ENCODE assay signal across 2 cellular contexts in genomic region chr13:35266412-35266811, GRCh38.
TF ChIP-seq lines count a peak whose summit lies in the region.

No MANE protein-coding gene starts in this region.

TF ChIP-seq in HepG2, 621 proteins besides CTCF, POLR2A, EP300 and RAD21:
- TF ChIP-seq ZFX (CRISPR knock-in tag; IDR thresholded peaks at IDR 0.05; ENCODE audit: low read depth) (no peak), KAT7 (CRISPR knock-in tag; IDR thresholded peaks at IDR 0.05; ENCODE audit: borderline replicate concordance) (no peak), RFXAP (CRISPR knock-in tag; IDR thresholded peaks at IDR 0.05; ENCODE audit: borderline replicate concordance) (no peak), U2AF2 (IDR thresholded peaks at IDR 0.05; ENCODE audit: low read depth, low read length) (no peak), BHLHE40 (IDR thresholded peaks at IDR 0.05; ENCODE audit: low read length) (peak; percentile 7; the same call in 1 of the 2 replicates), SIN3B (IDR thresholded peaks at IDR 0.05; ENCODE audit: low read length) (no peak), ZNF652 (CRISPR knock-in tag; IDR thresholded peaks at IDR 0.05; ENCODE audit: borderline replicate concordance, low read depth) (no peak), ZNF713 (CRISPR knock-in tag; IDR thresholded peaks at IDR 0.05) (no peak), THYN1 (CRISPR knock-in tag; IDR thresholded peaks at IDR 0.05; ENCODE audit: borderline replicate concordance, low read depth) (no peak), ATF7 (IDR thresholded peaks at IDR 0.05) (peak; percentile 40; the same call in 1 of the 2 replicates), ATF7 (CRISPR knock-in tag; IDR thresholded peaks at IDR 0.05) (no peak), CEBPG (CRISPR knock-in tag; IDR thresholded peaks at IDR 0.05) (0 out of 2 replicates have a peak, but pooled peaks have one; percentile 16), NFE2 (CRISPR knock-in tag; IDR thresholded peaks at IDR 0.05) (no peak), RAD51 (IDR thresholded peaks at IDR 0.05; ENCODE audit: borderline replicate concordance) (no peak), KAT2B (IDR thresholded peaks at IDR 0.05; ENCODE audit: borderline replicate concordance, low read depth, low read length) (no peak), CEBPB (IDR thresholded peaks at IDR 0.05; ENCODE audit: borderline replicate concordance, low read depth, low read length) (peak; percentile 71), SRSF4 (IDR thresholded peaks at IDR 0.05; ENCODE audit: low read depth, low read length, poor library complexity, severe bottlenecking) (no peak), ETS1 (CRISPR knock-in tag; IDR thresholded peaks at IDR 0.05) (no peak), NCOA2 (CRISPR knock-in tag; IDR thresholded peaks at IDR 0.05) (no peak), ZMYM4 (CRISPR knock-in tag; IDR thresholded peaks at IDR 0.05) (no peak), MTF2 (CRISPR knock-in tag; IDR thresholded peaks at IDR 0.05; ENCODE audit: borderline replicate concordance) (no peak), ZFP36 (IDR thresholded peaks at IDR 0.05; ENCODE audit: borderline replicate concordance, low read depth, low read length, partially characterized antibody) (no peak)
- TF ChIP-seq, protein P1, sequence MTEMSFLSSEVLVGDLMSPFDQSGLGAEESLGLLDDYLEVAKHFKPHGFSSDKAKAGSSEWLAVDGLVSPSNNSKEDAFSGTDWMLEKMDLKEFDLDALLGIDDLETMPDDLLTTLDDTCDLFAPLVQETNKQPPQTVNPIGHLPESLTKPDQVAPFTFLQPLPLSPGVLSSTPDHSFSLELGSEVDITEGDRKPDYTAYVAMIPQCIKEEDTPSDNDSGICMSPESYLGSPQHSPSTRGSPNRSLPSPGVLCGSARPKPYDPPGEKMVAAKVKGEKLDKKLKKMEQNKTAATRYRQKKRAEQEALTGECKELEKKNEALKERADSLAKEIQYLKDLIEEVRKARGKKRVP (CRISPR knock-in tag; IDR thresholded peaks at IDR 0.05), result peak in 1 of 2 experiments; percentile 54; a peak in 2 of 4 replicates
- TF ChIP-seq, protein P2, sequence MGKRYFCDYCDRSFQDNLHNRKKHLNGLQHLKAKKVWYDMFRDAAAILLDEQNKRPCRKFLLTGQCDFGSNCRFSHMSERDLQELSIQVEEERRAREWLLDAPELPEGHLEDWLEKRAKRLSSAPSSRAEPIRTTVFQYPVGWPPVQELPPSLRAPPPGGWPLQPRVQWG (CRISPR knock-in tag; IDR thresholded peaks at IDR 0.05; ENCODE audit: borderline replicate concordance, low read depth), result no peak

TF ChIP-seq in GM23338, 12 proteins besides CTCF, POLR2A, EP300 and RAD21:
- TF ChIP-seq ZNF331 (CRISPR knock-in tag; IDR thresholded peaks at IDR 0.05; ENCODE audit: low read depth), result no peak
- TF ChIP-seq, protein P3, sequence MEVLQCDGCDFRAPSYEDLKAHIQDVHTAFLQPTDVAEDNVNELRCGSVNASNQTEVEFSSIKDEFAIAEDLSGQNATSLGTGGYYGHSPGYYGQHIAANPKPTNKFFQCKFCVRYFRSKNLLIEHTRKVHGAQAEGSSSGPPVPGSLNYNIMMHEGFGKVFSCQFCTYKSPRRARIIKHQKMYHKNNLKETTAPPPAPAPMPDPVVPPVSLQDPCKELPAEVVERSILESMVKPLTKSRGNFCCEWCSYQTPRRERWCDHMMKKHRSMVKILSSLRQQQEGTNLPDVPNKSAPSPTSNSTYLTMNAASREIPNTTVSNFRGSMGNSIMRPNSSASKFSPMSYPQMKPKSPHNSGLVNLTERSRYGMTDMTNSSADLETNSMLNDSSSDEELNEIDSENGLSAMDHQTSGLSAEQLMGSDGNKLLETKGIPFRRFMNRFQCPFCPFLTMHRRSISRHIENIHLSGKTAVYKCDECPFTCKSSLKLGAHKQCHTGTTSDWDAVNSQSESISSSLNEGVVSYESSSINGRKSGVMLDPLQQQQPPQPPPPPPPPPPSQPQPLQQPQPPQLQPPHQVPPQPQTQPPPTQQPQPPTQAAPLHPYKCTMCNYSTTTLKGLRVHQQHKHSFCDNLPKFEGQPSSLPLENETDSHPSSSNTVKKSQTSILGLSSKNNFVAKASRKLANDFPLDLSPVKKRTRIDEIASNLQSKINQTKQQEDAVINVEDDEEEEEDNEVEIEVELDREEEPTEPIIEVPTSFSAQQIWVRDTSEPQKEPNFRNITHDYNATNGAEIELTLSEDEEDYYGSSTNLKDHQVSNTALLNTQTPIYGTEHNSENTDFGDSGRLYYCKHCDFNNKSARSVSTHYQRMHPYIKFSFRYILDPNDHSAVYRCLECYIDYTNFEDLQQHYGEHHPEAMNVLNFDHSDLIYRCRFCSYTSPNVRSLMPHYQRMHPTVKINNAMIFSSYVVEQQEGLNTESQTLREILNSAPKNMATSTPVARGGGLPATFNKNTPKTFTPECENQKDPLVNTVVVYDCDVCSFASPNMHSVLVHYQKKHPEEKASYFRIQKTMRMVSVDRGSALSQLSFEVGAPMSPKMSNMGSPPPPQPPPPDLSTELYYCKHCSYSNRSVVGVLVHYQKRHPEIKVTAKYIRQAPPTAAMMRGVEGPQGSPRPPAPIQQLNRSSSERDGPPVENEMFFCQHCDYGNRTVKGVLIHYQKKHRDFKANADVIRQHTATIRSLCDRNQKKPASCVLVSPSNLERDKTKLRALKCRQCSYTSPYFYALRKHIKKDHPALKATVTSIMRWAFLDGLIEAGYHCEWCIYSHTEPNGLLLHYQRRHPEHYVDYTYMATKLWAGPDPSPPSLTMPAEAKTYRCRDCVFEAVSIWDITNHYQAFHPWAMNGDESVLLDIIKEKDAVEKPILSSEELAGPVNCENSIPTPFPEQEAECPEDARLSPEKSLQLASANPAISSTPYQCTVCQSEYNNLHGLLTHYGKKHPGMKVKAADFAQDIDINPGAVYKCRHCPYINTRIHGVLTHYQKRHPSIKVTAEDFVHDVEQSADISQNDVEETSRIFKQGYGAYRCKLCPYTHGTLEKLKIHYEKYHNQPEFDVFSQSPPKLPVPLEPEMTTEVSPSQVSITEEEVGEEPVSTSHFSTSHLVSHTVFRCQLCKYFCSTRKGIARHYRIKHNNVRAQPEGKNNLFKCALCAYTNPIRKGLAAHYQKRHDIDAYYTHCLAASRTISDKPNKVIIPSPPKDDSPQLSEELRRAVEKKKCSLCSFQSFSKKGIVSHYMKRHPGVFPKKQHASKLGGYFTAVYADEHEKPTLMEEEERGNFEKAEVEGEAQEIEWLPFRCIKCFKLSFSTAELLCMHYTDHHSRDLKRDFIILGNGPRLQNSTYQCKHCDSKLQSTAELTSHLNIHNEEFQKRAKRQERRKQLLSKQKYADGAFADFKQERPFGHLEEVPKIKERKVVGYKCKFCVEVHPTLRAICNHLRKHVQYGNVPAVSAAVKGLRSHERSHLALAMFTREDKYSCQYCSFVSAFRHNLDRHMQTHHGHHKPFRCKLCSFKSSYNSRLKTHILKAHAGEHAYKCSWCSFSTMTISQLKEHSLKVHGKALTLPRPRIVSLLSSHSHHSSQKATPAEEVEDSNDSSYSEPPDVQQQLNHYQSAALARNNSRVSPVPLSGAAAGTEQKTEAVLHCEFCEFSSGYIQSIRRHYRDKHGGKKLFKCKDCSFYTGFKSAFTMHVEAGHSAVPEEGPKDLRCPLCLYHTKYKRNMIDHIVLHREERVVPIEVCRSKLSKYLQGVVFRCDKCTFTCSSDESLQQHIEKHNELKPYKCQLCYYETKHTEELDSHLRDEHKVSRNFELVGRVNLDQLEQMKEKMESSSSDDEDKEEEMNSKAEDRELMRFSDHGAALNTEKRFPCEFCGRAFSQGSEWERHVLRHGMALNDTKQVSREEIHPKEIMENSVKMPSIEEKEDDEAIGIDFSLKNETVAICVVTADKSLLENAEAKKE (CRISPR knock-in tag; IDR thresholded peaks at IDR 0.05), result no peak
